11 cellular contexts compared by ENCODE assay signal in the genomic region with DNA sequence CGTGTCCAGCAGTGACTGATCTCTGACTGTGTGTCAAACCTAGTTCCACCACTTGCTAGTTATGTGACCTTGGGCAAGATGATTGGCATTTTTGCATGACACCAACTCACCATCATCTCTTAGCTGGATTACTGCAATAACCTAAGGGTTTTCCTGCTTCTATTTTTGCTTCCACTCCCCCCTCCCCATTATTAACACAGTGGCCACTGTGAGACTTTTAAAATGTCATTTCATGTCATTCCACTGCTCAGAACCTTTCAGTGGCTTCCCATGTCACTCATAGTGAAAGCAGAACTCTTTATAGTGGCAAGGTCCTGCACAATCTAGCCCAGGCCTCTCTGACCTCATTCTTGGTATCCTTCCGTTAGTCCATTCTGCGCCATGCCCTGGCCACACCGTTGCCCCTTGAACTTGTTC. TPM values are rescaled to one million over a fixed set of nuclear protein-coding genes. Genes with fewer than 3 reads are reported as not detected.
DNase-seq lines count a peak whose midpoint lies in the region; ATAC-seq and TF ChIP-seq lines count a peak whose summit lies in the region.
"Had no signal": no experiment of that assay in that cellular context is flagged by ENCODE, and none has a peak within 500 bp of the region (broad histone marks: within the 10 kb centered on the region; RNA-seq: fewer than 3 reads in every experiment).

No MANE protein-coding gene starts in this region.

- H3K27ac ChIP-seq in lower lobe of right lung: no peak overlapping the region
- H3K27ac ChIP-seq: ascending aorta, pancreas had no signal

- H3K27me3 ChIP-seq in lower lobe of right lung (ENCODE audit: low read depth): no peaks in the 10 kb centered on the region
- H3K27me3 ChIP-seq: ascending aorta, pancreas had no signal

- intact Hi-C loops in lower lobe of right lung (cut with DNase I): no loop called here
- intact Hi-C loops in cardiac septum (cut with DNase I): no loop called here

- no peak for TF ChIP-seq CTCF in lower lobe of right lung (IDR thresholded peaks at IDR 0.05)

- ATAC-seq in GM18867 (IDR thresholded peaks at IDR 0.05; ENCODE audit: unreplicated experiment) (peak; percentile 85), GM21447 (IDR thresholded peaks at IDR 0.05; ENCODE audit: unreplicated experiment) (peak; percentile 88), HG03135 (IDR thresholded peaks at IDR 0.05; ENCODE audit: unreplicated experiment) (peak; percentile 69), lower lobe of right lung (peak; percentile 77 to 87)

- no peaks in the 10 kb centered on the region for H3K36me3 ChIP-seq in lower lobe of right lung
- H3K36me3 ChIP-seq: ascending aorta, pancreas had no signal

- H3K4me3 ChIP-seq in lower lobe of right lung: no peak overlapping the region
- H3K4me3 ChIP-seq: ascending aorta, pancreas had no signal

- no peaks in the 10 kb centered on the region for H3K9me3 ChIP-seq in lower lobe of right lung
- H3K9me3 ChIP-seq: ascending aorta, pancreas had no signal

- no peak for DNase-seq in lower lobe of right lung
- DNase-seq in HEK293T (ENCODE audit: extremely low spot score): no peak
- no peak for DNase-seq in NCI-H345 treated with DMSO at 0.1 percent for 48 hours (lab: John Stamatoyannopoulos, UW; ENCODE audit: unreplicated experiment)
- DNase-seq in cardiac septum (ENCODE audit: low spot score): no peak
- DNase-seq: erythroblast, pancreas, SHP77 had no signal

- no peaks in the 10 kb centered on the region for H3K4me1 ChIP-seq in lower lobe of right lung
- H3K4me1 ChIP-seq: ascending aorta, pancreas had no signal

- CTCF ChIA-PET in HEK293T (lab: Yijun Ruan, JAX): no interaction called here

- POLR2A ChIA-PET in HEK293T (lab: Yijun Ruan, JAX): no interaction called here

TF ChIP-seq in HEK293T, 16 proteins besides CTCF, POLR2A, EP300 and RAD21:
- TF ChIP-seq SP1 (IDR thresholded peaks at IDR 0.05): no peak
- TF ChIP-seq SUZ12 (IDR thresholded peaks at IDR 0.05): no peak
- no peak for TF ChIP-seq CTBP1 (IDR thresholded peaks at IDR 0.05; ENCODE audit: borderline replicate concordance)
- no peak for TF ChIP-seq ZNF384 (IDR thresholded peaks at IDR 0.05)
- no peak for TF ChIP-seq ELF4 (IDR thresholded peaks at IDR 0.05)
- TF ChIP-seq TARDBP (IDR thresholded peaks at IDR 0.05): no peak
- no peak for TF ChIP-seq ARNT (IDR thresholded peaks at IDR 0.05)
- TF ChIP-seq NFRKB (IDR thresholded peaks at IDR 0.05): no peak
- no peak for TF ChIP-seq FOXK2 (IDR thresholded peaks at IDR 0.05)

RNA-seq across cellular contexts. Expression of a gene that starts 4.8 kb away (rescaled TPM):
- total RNA-seq in lower lobe of right lung: 0.95 TPM
- not detected for total RNA-seq in cardiac septum
- total RNA-seq: ascending aorta had no signal
